1 cellular context compared by ENCODE assay signal in genomic region chr15:49179433-49180190, GRCh38.
TF ChIP-seq lines count a peak whose summit lies in the region.

No MANE protein-coding gene starts in this region.

TF ChIP-seq in H1, 55 proteins besides CTCF, POLR2A, EP300 and RAD21:
- TF ChIP-seq PHF8 (conservative IDR thresholded peaks at IDR 0.05; ENCODE audit: low read depth, low read length) (no peak), FOSL1 (IDR thresholded peaks at IDR 0.05; ENCODE audit: insufficient read depth, low read depth, low read length) (no peak), RBBP5 (IDR thresholded peaks at IDR 0.05; ENCODE audit: borderline replicate concordance, low read depth, low read length) (no peak), TAF1 (IDR thresholded peaks at IDR 0.05; ENCODE audit: low read depth, low read length) (no peak), CHD2 (IDR thresholded peaks at IDR 0.05; ENCODE audit: low read length) (no peak), SIN3A (conservative IDR thresholded peaks at IDR 0.05 in 1 of 2, IDR thresholded peaks at IDR 0.05 in 1 of 2; ENCODE audit: low read depth in 1 of 2, low read length in 2 of 2) (no peak), HDAC2 (IDR thresholded peaks at IDR 0.05; ENCODE audit: borderline replicate concordance in 1 of 2, low read depth in 2 of 2, low read length in 2 of 2) (no peak)
TF ChIP-seq in H1: peak in this region for 0.
